Comparison of ENCODE assay signal across 8 cellular contexts in genomic region chr12:116910645-116911449, GRCh38. TPM values are rescaled to one million over a fixed set of nuclear protein-coding genes. Genes with fewer than 3 reads are reported as not detected.
A peak's percentile ranks its signal among the peaks of the same experiment; 100 is the strongest.
DNase-seq lines count a peak whose midpoint lies in the region; ATAC-seq, FAIRE-seq and TF ChIP-seq lines count a peak whose summit lies in the region.

FBXW8 (plus strand) TSS chr12:116910950; CDS start chr12:116911038, 88 bp downstream.

- peak within 1 kb of the TSS; percentile 83 for H3K4me3 ChIP-seq in fibroblast of the aortic adventitia (ENCODE audit: low read depth, low read length)

- TF ChIP-seq CTCF in fibroblast of the aortic adventitia (IDR thresholded peaks at IDR 0.05; ENCODE audit: insufficient read depth, low read length) (no peak), nephron progenitor cell (IDR thresholded peaks at IDR 0.05) (no peak)

- peak; percentile 95 for DNase-seq in D341Med (ENCODE audit: low spot score)
- DNase-seq in HTR-8/SVneo (ENCODE audit: insufficient read length, low spot score), result peak; percentile 82
- DNase-seq in activated T-helper 2 cell treated with anti-CD3 and anti-CD28 coated beads, Interferon-gamma antibody, Interleukin-2, Interleukin-4, amounts not matched to agents 10 μg/mL and 5 μg/mL and 100 μg/mL, durations not matched to agents 14 hours and 24 hours and 36 hours (ENCODE audit: low spot score), result peak; percentile 44
- peak; percentile 63 for DNase-seq in fibroblast of the aortic adventitia (ENCODE audit: low read depth)
- DNase-seq in nephron progenitor cell, result peak; percentile 81
- DNase-seq in stimulated activated naive CD8-positive, alpha-beta T cell treated with anti-CD3 and anti-CD28 coated beads, Interleukin-15, amount 100 ng/mL, for 72 hours, result peak; percentile 61 to 64

- peaks cover 4% of the 10 kb centered on the region for H3K9me3 Mint-ChIP-seq in activated T-helper 2 cell treated with anti-CD3 and anti-CD28 coated beads, Interferon-gamma antibody, Interleukin-2, Interleukin-4, amounts not matched to agents 10 μg/mL and 5 μg/mL and 100 μg/mL, durations not matched to agents 14 hours and 24 hours and 36 hours
- peaks cover 8% of the 10 kb centered on the region for H3K9me3 Mint-ChIP-seq in nephron progenitor cell
- H3K9me3 Mint-ChIP-seq in stimulated activated naive CD8-positive, alpha-beta T cell treated with anti-CD3 and anti-CD28 coated beads, Interleukin-15, amount 100 ng/mL, for 72 hours, result no peaks in the 10 kb centered on the region

- peak; percentile 80 for FAIRE-seq in HTR-8/SVneo (lab: Jason Lieb, UNC)

- intact Hi-C loops in activated T-helper 2 cell treated with anti-CD3 and anti-CD28 coated beads, Interferon-gamma antibody, Interleukin-2, Interleukin-4, amounts not matched to agents 10 μg/mL and 5 μg/mL and 100 μg/mL, durations not matched to agents 14 hours and 24 hours and 36 hours (cut with micrococcal nuclease), result loop anchor here (1.0 kb wide), 1 partner anchor 11 kb away; no protein-coding TSS in a partner anchor

- H3K27me3 Mint-ChIP-seq in activated T-helper 2 cell treated with anti-CD3 and anti-CD28 coated beads, Interferon-gamma antibody, Interleukin-2, Interleukin-4, amounts not matched to agents 10 μg/mL and 5 μg/mL and 100 μg/mL, durations not matched to agents 14 hours and 24 hours and 36 hours (ENCODE audit: low read depth), result peaks cover 40% of the 10 kb centered on the region
- peaks cover 26% of the 10 kb centered on the region for H3K27me3 Mint-ChIP-seq in nephron progenitor cell (ENCODE audit: low read depth, poor library complexity)
- H3K27me3 Mint-ChIP-seq in stimulated activated naive CD8-positive, alpha-beta T cell treated with anti-CD3 and anti-CD28 coated beads, Interleukin-15, amount 100 ng/mL, for 72 hours, result peaks cover 6% of the 10 kb centered on the region

- H3K36me3 Mint-ChIP-seq in activated T-helper 2 cell treated with anti-CD3 and anti-CD28 coated beads, Interferon-gamma antibody, Interleukin-2, Interleukin-4, amounts not matched to agents 10 μg/mL and 5 μg/mL and 100 μg/mL, durations not matched to agents 14 hours and 24 hours and 36 hours (ENCODE audit: low read depth), result peaks cover 8% of the 10 kb centered on the region
- H3K36me3 Mint-ChIP-seq in nephron progenitor cell (ENCODE audit: low read depth), result peaks cover 24% of the 10 kb centered on the region

- peak within 1 kb of the TSS; percentile 44 for H3K27ac Mint-ChIP-seq in activated T-helper 2 cell treated with anti-CD3 and anti-CD28 coated beads, Interferon-gamma antibody, Interleukin-2, Interleukin-4, amounts not matched to agents 10 μg/mL and 5 μg/mL and 100 μg/mL, durations not matched to agents 14 hours and 24 hours and 36 hours
- peak within 1 kb of the TSS; percentile 79 for H3K27ac Mint-ChIP-seq in nephron progenitor cell
- H3K27ac Mint-ChIP-seq in stimulated activated naive CD8-positive, alpha-beta T cell treated with anti-CD3 and anti-CD28 coated beads, Interleukin-15, amount 100 ng/mL, for 72 hours, result peak within 1 kb of the TSS; percentile 93 to 94

- peak; percentile 82 for ATAC-seq in GM21367 (IDR thresholded peaks at IDR 0.05; ENCODE audit: unreplicated experiment)
- ATAC-seq in stimulated activated naive CD8-positive, alpha-beta T cell treated with anti-CD3 and anti-CD28 coated beads, Interleukin-15, amount 100 ng/mL, for 72 hours, result peak; percentile 90

- peak within 1 kb of the TSS; percentile 79 for H3K4me3 Mint-ChIP-seq in activated T-helper 2 cell treated with anti-CD3 and anti-CD28 coated beads, Interferon-gamma antibody, Interleukin-2, Interleukin-4, amounts not matched to agents 10 μg/mL and 5 μg/mL and 100 μg/mL, durations not matched to agents 14 hours and 24 hours and 36 hours (ENCODE audit: low read depth)
- peak within 1 kb of the TSS; percentile 88 for H3K4me3 Mint-ChIP-seq in nephron progenitor cell
- H3K4me3 Mint-ChIP-seq in stimulated activated naive CD8-positive, alpha-beta T cell treated with anti-CD3 and anti-CD28 coated beads, Interleukin-15, amount 100 ng/mL, for 72 hours, result peak within 1 kb of the TSS; percentile 87 to 95

- peaks cover 11% of the 10 kb centered on the region for H3K4me1 Mint-ChIP-seq in activated T-helper 2 cell treated with anti-CD3 and anti-CD28 coated beads, Interferon-gamma antibody, Interleukin-2, Interleukin-4, amounts not matched to agents 10 μg/mL and 5 μg/mL and 100 μg/mL, durations not matched to agents 14 hours and 24 hours and 36 hours (ENCODE audit: low read depth)
- peaks cover 18% of the 10 kb centered on the region for H3K4me1 Mint-ChIP-seq in nephron progenitor cell
- peaks cover 36% of the 10 kb centered on the region for H3K4me1 Mint-ChIP-seq in stimulated activated naive CD8-positive, alpha-beta T cell treated with anti-CD3 and anti-CD28 coated beads, Interleukin-15, amount 100 ng/mL, for 72 hours

TF ChIP-seq in PFSK-1, 5 proteins besides CTCF, POLR2A, EP300 and RAD21:
- peak; percentile 100 for TF ChIP-seq SIN3A (IDR thresholded peaks at IDR 0.05; ENCODE audit: borderline replicate concordance, insufficient read depth, low read length)
- peak; percentile 85 for TF ChIP-seq TAF1 (IDR thresholded peaks at IDR 0.05; ENCODE audit: borderline replicate concordance, insufficient read depth, low read length)
- TF ChIP-seq POLR2AphosphoS5 (IDR thresholded peaks at IDR 0.05; ENCODE audit: low read depth, low read length), result no peak; the same call in none of the 2 replicates
- peak; percentile 90 for TF ChIP-seq FOXP2 (optimal IDR thresholded peaks at IDR 0.05; ENCODE audit: borderline replicate concordance, extremely low read depth, extremely low read length, insufficient read depth)
- peak; percentile 5 to 36; a peak in 1 of 4 replicates for TF ChIP-seq REST (IDR thresholded peaks at IDR 0.05; ENCODE audit: insufficient read depth in 1 of 2, low read depth in 2 of 2, low read length in 2 of 2)

RNA-seq across cellular contexts. Expression of gene FBXW8, which starts in this region (rescaled TPM):
- polyA plus RNA-seq in PFSK-1 (2012; ENCODE audit: insufficient read length, low read depth), result 18.0 TPM
- 3.3 and 3.5 TPM in 2 replicates for total RNA-seq in activated T-helper 2 cell treated with anti-CD3 and anti-CD28 coated beads, Interferon-gamma antibody, Interleukin-2, Interleukin-4, amounts not matched to agents 10 μg/mL and 5 μg/mL and 100 μg/mL, durations not matched to agents 14 hours and 24 hours and 36 hours
- 6.6 and 11.2 TPM in 2 replicates for total RNA-seq in fibroblast of the aortic adventitia (ENCODE audit: low replicate concordance)

Comparison
In these comparisons a context has a peak if more than half of its experiments do, and no peak if none do; other contexts are left out.
1. Peak in every context shown above with its lines: DNase-seq, ATAC-seq and H3K4me3 ChIP-seq.
2. DNase-seq: peak in every context shown above with its lines; median percentile 95 in D341Med; 82 in HTR-8/SVneo; 81 in nephron progenitor cell; 63 in fibroblast of the aortic adventitia; 62 in stimulated activated naive CD8-positive, alpha-beta T cell treated with anti-CD3 and anti-CD28 coated beads, Interleukin-15, amount 100 ng/mL, for 72 hours; 44 in activated T-helper 2 cell treated with anti-CD3 and anti-CD28 coated beads, Interferon-gamma antibody, Interleukin-2, Interleukin-4, amounts not matched to agents 10 μg/mL and 5 μg/mL and 100 μg/mL, durations not matched to agents 14 hours and 24 hours and 36 hours.